Comparison of ENCODE assay signal across 8 cellular contexts in genomic region chr1:224114787-224115175, GRCh38. TPM values are rescaled to one million over a fixed set of nuclear protein-coding genes. Genes with fewer than 3 reads are reported as not detected.
A peak's percentile ranks its signal among the peaks of the same experiment; 100 is the strongest.
DNase-seq lines count a peak whose midpoint lies in the region; ATAC-seq, FAIRE-seq and TF ChIP-seq lines count a peak whose summit lies in the region.

No MANE protein-coding gene starts in this region.

- H3K14ac ChIP-seq in H1 (ENCODE audit: insufficient read length): no peak overlapping the region

- H3K4me2 ChIP-seq in OCI-LY1 (ENCODE audit: low read length) (peak overlapping the region; percentile 93), H1 (ENCODE audit: insufficient read depth in 1 of 2, low read depth in 2 of 2, low read length in 2 of 2) (peak overlapping the region; percentile 67 to 84)

- no peak overlapping the region for H4K91ac ChIP-seq in H1 (replicated peaks; ENCODE audit: insufficient read length, low read length)

- peak overlapping the region; percentile 81 for H4K5ac ChIP-seq in H1 (ENCODE audit: insufficient read length, low read depth, low read length)

- POLR2A ChIA-PET in H1 (lab: Charles Lee; ENCODE audit: partially characterized antibody): interaction anchor here (0.9 to 2.0 kb wide), 3 partner anchors 68 to 221 kb away, joined by 3 to 5 read pairs (median 4); partner anchors contain the start of genes DEGS1 and NVL
- POLR2A ChIA-PET in naive thymus-derived CD8-positive, alpha-beta T cell (lab: Charles Lee): interaction anchor here (1.2 to 2.3 kb wide), 3 partner anchors 68 to 215 kb away, joined by 8 to 12 read pairs (median 9); partner anchors contain the start of genes DEGS1 and NVL

- peak overlapping the region; percentile 77 for H3K27ac ChIP-seq in OCI-LY1 (ENCODE audit: low read depth, low read length, poor library complexity, severe bottlenecking)
- H3K27ac ChIP-seq in H1 (ENCODE audit: low read depth, low read length): peak overlapping the region; percentile 86

- H3K9me2 ChIP-seq in OCI-LY1 (ENCODE audit: low read depth, low read length): no peaks in the 10 kb centered on the region

- no peak for TF ChIP-seq EP300 in H1 (IDR thresholded peaks at IDR 0.05; ENCODE audit: borderline replicate concordance in 1 of 2, low read depth in 2 of 2, low read length in 2 of 2)

- H3K79me1 ChIP-seq in H1 (ENCODE audit: low read depth, low read length): no peaks in the 10 kb centered on the region

- no peak for TF ChIP-seq POLR2A in H1 (IDR thresholded peaks at IDR 0.05; ENCODE audit: control extremely low read depth in 1 of 2, low read depth in 2 of 2, low read length in 2 of 2)

- TF ChIP-seq CTCF in GM12875 (IDR thresholded peaks at IDR 0.05; ENCODE audit: borderline replicate concordance, insufficient read depth, low read depth, low read length) (no peak), OCI-LY1 (IDR thresholded peaks at IDR 0.05; ENCODE audit: low read length) (no peak), H1 (IDR thresholded peaks at IDR 0.05; ENCODE audit: control extremely low read depth in 1 of 3, insufficient read depth in 1 of 3, low read depth in 1 of 3, low read length in 3 of 3) (no peak)

- H3K36me3 ChIP-seq in OCI-LY1 (ENCODE audit: insufficient read depth, low read length) (peaks cover 5% of the 10 kb centered on the region; the same call in 1 of the 2 replicates), H1 (ENCODE audit: control insufficient read depth in 2 of 4, insufficient read depth in 4 of 4, low read length in 3 of 4) (peaks cover 0 to 12% (median 0%) of the 10 kb centered on the region in 4 experiments; a peak in 1 of 8 replicates)

- 1% methylated on average over 11 of the region's 11 CpGs; no CpG with 5 or more reads in 1 of the 2 experiments for WGBS in H1 (ENCODE audit: extremely low coverage in 1 of 2, insufficient coverage in 1 of 2, insufficient read length in 1 of 2, insufficient replicate concordance in 2 of 2, low coverage in 1 of 2, low lambda C conversion rate in 2 of 2, missing lambda C conversion rate in 1 of 2), 2 experiments

- no peaks in the 10 kb centered on the region; the same call in 1 of the 2 replicates for H3K23me2 ChIP-seq in H1 (ENCODE audit: low read depth, low read length)

- H3K4me1 ChIP-seq in OCI-LY1 (ENCODE audit: insufficient read depth, low read length, severe bottlenecking) (peaks cover 32% of the 10 kb centered on the region), H1 (replicated peaks in 1 of 4; ENCODE audit: control insufficient read depth in 3 of 4, insufficient read depth in 4 of 4, low read length in 3 of 4) (peaks cover 0 to 4% (median 1%) of the 10 kb centered on the region in 4 experiments; a peak in 2 of 7 replicates)

- H3K56ac ChIP-seq in H1 (replicated peaks; ENCODE audit: insufficient read length, low read depth, low read length): peak overlapping the region; percentile 54

- no peak overlapping the region for H3K18ac ChIP-seq in H1 (ENCODE audit: extremely low read depth, low read length)

- H2BK120ac ChIP-seq in H1 (replicated peaks; ENCODE audit: low read depth, low read length): no peak overlapping the region

- H3K36me3 Mint-ChIP-seq in naive thymus-derived CD8-positive, alpha-beta T cell: peaks cover 1 to 17% (median 2%) of the 10 kb centered on the region in 3 donors

- H2BK15ac ChIP-seq in H1 (ENCODE audit: low read length): no peak overlapping the region

- H4K20me1 ChIP-seq in OCI-LY1 (ENCODE audit: insufficient read depth, low read length) (no peaks in the 10 kb centered on the region), H1 (replicated peaks in 1 of 2; ENCODE audit: control insufficient read depth in 1 of 2, insufficient read depth in 2 of 2, low read length in 2 of 2) (peaks cover 3 to 7% of the 10 kb centered on the region in 2 experiments)

- H3K4me3 ChIP-seq in GM12875 (ENCODE audit: low read depth, low read length): peak overlapping the region; percentile 85
- H3K4me3 ChIP-seq in OCI-LY1 (ENCODE audit: low read depth, low read length, poor library complexity, severe bottlenecking): peak overlapping the region; percentile 89
- H3K4me3 ChIP-seq in H1 (ENCODE audit: extremely low read depth in 1 of 4, insufficient read depth in 2 of 4, low read depth in 3 of 4, low read length in 4 of 4): peak overlapping the region; percentile 84 to 92 (median 90)

- no peak for TF ChIP-seq RAD21 in H1 (IDR thresholded peaks at IDR 0.05 in 1 of 2, conservative IDR thresholded peaks at IDR 0.05 in 1 of 2; ENCODE audit: low read depth in 2 of 2, low read length in 2 of 2)

- no peak overlapping the region for H2AK5ac ChIP-seq in H1 (ENCODE audit: low read depth, low read length)

- in situ Hi-C loops in G401 (cut with HindIII; ENCODE audit: low sequenced_read_pairs): no loop called here

- peaks cover 11 to 42% (median 33%) of the 10 kb centered on the region in 4 donors for H3K4me1 Mint-ChIP-seq in naive thymus-derived CD8-positive, alpha-beta T cell

- H2BK12ac ChIP-seq in H1 (ENCODE audit: low read depth, low read length): no peak overlapping the region

- H3K9ac ChIP-seq in OCI-LY1 (ENCODE audit: low read length): peak overlapping the region; percentile 91
- peak overlapping the region; percentile 87 to 97 (median 90) for H3K9ac ChIP-seq in H1 (replicated peaks in 1 of 4; ENCODE audit: extremely low read depth in 1 of 4, low read depth in 3 of 4, low read length in 3 of 4)

- no peaks in the 10 kb centered on the region for H3K9me3 ChIP-seq in OCI-LY1 (ENCODE audit: low read length)
- no peaks in the 10 kb centered on the region for H3K9me3 ChIP-seq in H1 (ENCODE audit: insufficient read depth in 2 of 2, low read depth in 1 of 2, low read length in 1 of 2)

- peak in 1 of 2 donors; percentile 5 for ATAC-seq in naive thymus-derived CD8-positive, alpha-beta T cell
- no peak for ATAC-seq in GM19467 (IDR thresholded peaks at IDR 0.05; ENCODE audit: unreplicated experiment)

- no peak overlapping the region for H3K23ac ChIP-seq in H1 (ENCODE audit: insufficient read length)

- H3K27me3 Mint-ChIP-seq in naive thymus-derived CD8-positive, alpha-beta T cell: peaks cover 0 to 5% (median 0%) of the 10 kb centered on the region in 5 donors

- no peaks in the 10 kb centered on the region for H3K9me3 Mint-ChIP-seq in naive thymus-derived CD8-positive, alpha-beta T cell

- H3K4me3 Mint-ChIP-seq in naive thymus-derived CD8-positive, alpha-beta T cell: peak overlapping the region; percentile 85 to 96 (median 89)

- no peak overlapping the region for H2BK20ac ChIP-seq in H1 (ENCODE audit: low read length)

- no peak overlapping the region for H2AFZ ChIP-seq in OCI-LY1 (ENCODE audit: low read length)
- H2AFZ ChIP-seq in H1 (ENCODE audit: low read length): no peak overlapping the region

- no peak for DNase-seq in H1 (ENCODE audit: low read depth in 1 of 2, low spot score in 2 of 2)
- DNase-seq in naive thymus-derived CD8-positive, alpha-beta T cell: peak in 1 of 10 donors; percentile 10
- DNase-seq in NCI-H1436 (lab: John Stamatoyannopoulos, UW): no peak
- DNase-seq in G401 (ENCODE audit: low spot score): no peak
- no peak for DNase-seq in NCI-H345 treated with DMSO at 0.1 percent for 48 hours (lab: John Stamatoyannopoulos, UW; ENCODE audit: unreplicated experiment)

- H3K27me3 ChIP-seq in OCI-LY1 (ENCODE audit: insufficient read depth, low read length) (no peaks in the 10 kb centered on the region), H1 (replicated peaks in 1 of 4; ENCODE audit: control insufficient read depth in 3 of 4, extremely low read depth in 1 of 4, insufficient read depth in 3 of 4, low read length in 3 of 4) (no peaks in the 10 kb centered on the region)

- FAIRE-seq in H1 (lab: Jason Lieb, UNC): no peak

- peak overlapping the region; percentile 87 to 96 (median 90) for H3K27ac Mint-ChIP-seq in naive thymus-derived CD8-positive, alpha-beta T cell

- peak overlapping the region; percentile 99 for H4K8ac ChIP-seq in H1 (ENCODE audit: extremely low read depth, insufficient read depth, low read length)

- H3K79me2 ChIP-seq in OCI-LY1 (ENCODE audit: insufficient read depth, low read length): peaks cover 45% of the 10 kb centered on the region
- peaks cover 19 to 56% of the 10 kb centered on the region in 2 experiments for H3K79me2 ChIP-seq in H1 (ENCODE audit: control insufficient read depth in 1 of 2, insufficient read depth in 2 of 2, low read length in 2 of 2)

- no peak overlapping the region for H3K4ac ChIP-seq in H1 (replicated peaks; ENCODE audit: insufficient read length, low read depth, low read length)

- H2BK5ac ChIP-seq in H1 (ENCODE audit: low read depth, low read length): peak overlapping the region; percentile 88; the same call in 1 of the 2 replicates

- H3F3A ChIP-seq in OCI-LY1 (ENCODE audit: insufficient read depth, low read length): peaks cover 12% of the 10 kb centered on the region; the same call in 1 of the 2 replicates

- CTCF ChIA-PET in H1 (lab: Charles Lee; ENCODE audit: partially characterized antibody): interaction anchor here (1.0 to 3.9 kb wide), 2 partner anchors 7 to 269 kb away, joined by 3 to 13 read pairs; no protein-coding TSS in a partner anchor

TF ChIP-seq in H1, 55 proteins besides CTCF, POLR2A, EP300 and RAD21 (continues in another document):
- TF ChIP-seq TAF7 (optimal IDR thresholded peaks at IDR 0.05; ENCODE audit: borderline replicate concordance, low read depth, low read length) (no peak), BCL11A (IDR thresholded peaks at IDR 0.05; ENCODE audit: low read depth in 2 of 2, low read length in 2 of 2) (no peak), JUN (IDR thresholded peaks at IDR 0.05; ENCODE audit: low read depth, low read length) (no peak), YY1 (IDR thresholded peaks at IDR 0.05; ENCODE audit: low read depth, low read length) (no peak), ASH2L (IDR thresholded peaks at IDR 0.05; ENCODE audit: low read length) (no peak), PHF8 (conservative IDR thresholded peaks at IDR 0.05; ENCODE audit: low read depth, low read length) (no peak), CEBPB (IDR thresholded peaks at IDR 0.05; ENCODE audit: low read depth, low read length) (no peak), SRF (IDR thresholded peaks at IDR 0.05; ENCODE audit: low read depth, low read length) (no peak)

RNA-seq across cellular contexts. Expression of gene FBXO28, which starts 0.9 kb away (rescaled TPM):
- total RNA-seq in H1 (2021; fragmentation: NEBNext Ultra II Directional; extraction: Animal tissue kit (Norgen Biotek cat#: 25700)): 37.0 and 42.5 TPM in 2 replicates
- polyA plus RNA-seq in H1 (2011; rRNA removed): 8.6 and 10.3 TPM in 2 replicates
- 12.3 TPM for polyA plus RNA-seq in H1 (2011; cell fraction: cytosol; rRNA removed)
- polyA plus RNA-seq in H1 (2011; cell fraction: nucleus; rRNA removed): 9.2 TPM
- polyA plus RNA-seq in H1 (2012, experiment 1 of 2): 16.9 to 26.1 TPM (median 20.0 TPM) in 4 replicates
- 2.6 TPM for polyA plus RNA-seq in H1 (2012, experiment 2 of 2)
- polyA plus RNA-seq in H1 (2013, experiment 1 of 2): 15.0 TPM
- polyA plus RNA-seq in H1 (2013, experiment 2 of 2): 14.4 TPM
- polyA minus RNA-seq in H1 (2011; rRNA and poly(A)+ RNA removed): 23.7 and 26.4 TPM in 2 replicates
- 25.9 TPM for polyA minus RNA-seq in H1 (2011; cell fraction: cytosol; rRNA and poly(A)+ RNA removed)
- 33.7 TPM for polyA minus RNA-seq in H1 (2011; cell fraction: nucleus; rRNA and poly(A)+ RNA removed)
- total RNA-seq in naive thymus-derived CD8-positive, alpha-beta T cell: 10 to 100 TPM; 38.8 to 45.9 TPM
- 10 to 100 TPM; 15.5 to 16.1 (median 15.9) TPM for polyA plus RNA-seq in naive thymus-derived CD8-positive, alpha-beta T cell
- 75.0 and 98.4 TPM in 2 replicates for total RNA-seq in G401 (2014; rRNA removed; shearing (Covaris generic))
